35 cellular contexts compared by ENCODE assay signal in genomic region chr11:16278273-16278672, GRCh38.
"Had no signal": no experiment of that assay in that cellular context is flagged by ENCODE, and none has a peak within 500 bp of the region (broad histone marks: within the 10 kb centered on the region; RNA-seq: fewer than 3 reads in every experiment).

No MANE protein-coding gene starts in this region.

- H3K36me3 ChIP-seq: adrenal gland, heart left ventricle, lower lobe of right lung, neutrophil, ovary, prostate gland, sigmoid colon, upper lobe of right lung had no signal

- ATAC-seq: body of pancreas; heart left ventricle; left lobe of liver; lower lobe of right lung; stimulated activated memory B cell treated with anti-CD40 and anti-IgM and Interleukin-4, amounts not matched to agents 10 μg/mL and 1 μg/mL and 100 μg/mL, for 72 hours; stimulated activated naive CD8-positive, alpha-beta T cell treated with anti-CD3 and anti-CD28 coated beads, Interleukin-15, amount 100 ng/mL, for 72 hours; upper lobe of right lung had no signal

- H3K27me3 Mint-ChIP-seq: activated CD4-positive, alpha-beta memory T cell treated with anti-CD3 and anti-CD28 coated beads for 36 hours; activated CD4-positive, alpha-beta T cell treated with anti-CD3 and anti-CD28 coated beads, Interleukin-2, amount 10 ng/mL, durations not matched to agents 24 days and 14 days; activated naive CD8-positive, alpha-beta T cell treated with anti-CD3 and anti-CD28 coated beads for 36 hours; dendritic cell treated with granulocyte-macrophage colony-stimulating factor and Interleukin-4, amounts not matched to agents 40 ng/mL and 50 ng/mL, for 4 days; naive B cell; stimulated activated memory B cell treated with anti-CD40 and anti-IgM and Interleukin-4, amounts not matched to agents 10 μg/mL and 1 μg/mL and 100 μg/mL, for 72 hours; stimulated activated naive CD8-positive, alpha-beta T cell treated with anti-CD3 and anti-CD28 coated beads, Interleukin-15, amount 100 ng/mL, for 72 hours had no signal

- FAIRE-seq: kidney had no signal

- DNase-seq: activated CD4-positive, alpha-beta memory T cell treated with anti-CD3 and anti-CD28 coated beads for 36 hours; activated CD4-positive, alpha-beta T cell treated with anti-CD3 and anti-CD28 coated beads, Interleukin-2, amount 10 ng/mL, durations not matched to agents 24 days and 14 days; activated CD4-positive, CD25-positive, alpha-beta regulatory T cell treated with anti-CD3 and anti-CD28 coated beads, Interleukin-2, amount 50 U/mL, for 72 hours; activated CD8-positive, alpha-beta memory T cell treated with anti-CD3 and anti-CD28 coated beads, Interleukin-2, amount 50 U/mL, for 4 hours; activated effector memory CD4-positive, alpha-beta T cell treated with anti-CD3 and anti-CD28 coated beads, Interleukin-2, amount 50 U/mL, for 16 hours; activated naive CD4-positive, alpha-beta T cell treated with anti-CD3 and anti-CD28 coated beads for 36 hours; activated naive CD8-positive, alpha-beta T cell treated with anti-CD3 and anti-CD28 coated beads for 36 hours; activated T-cell treated with anti-CD3 and anti-CD28 coated beads, Interleukin-2, amount 50 U/mL, for 1 hour; adrenal gland; aorta; body of pancreas; heart left ventricle; hypothalamus; immature natural killer cell; kidney; lower lobe of right lung; naive B cell; nephron progenitor cell; ovary; retina; sigmoid colon; stimulated activated CD4-positive, alpha-beta T cell treated with anti-CD3 and anti-CD28 coated beads, Interleukin-1b, Interleukin-23, amount 100 ng/mL, for 48 hours; stimulated activated CD4-positive, alpha-beta T cell treated with anti-CD3 and anti-CD28 coated beads, Interleukin-4, amount 100 ng/mL, for 4 hours; stimulated activated CD8-positive, alpha-beta memory T cell treated with anti-CD3 and anti-CD28 coated beads, Interleukin-4, amount 100 ng/mL, for 48 hours; stimulated activated naive CD8-positive, alpha-beta T cell treated with anti-CD3 and anti-CD28 coated beads, Interleukin-15, amount 100 ng/mL, for 72 hours; substantia nigra; T-helper 2 cell; upper lobe of right lung had no signal

- H3K4me3 ChIP-seq: adrenal gland, body of pancreas, heart left ventricle, lower lobe of right lung, ovary, prostate gland, sigmoid colon, smooth muscle cell, upper lobe of right lung had no signal

- H3K27me3 ChIP-seq: adrenal gland, body of pancreas, heart left ventricle, neutrophil, ovary, sigmoid colon, upper lobe of right lung had no signal

- H3K4me1 Mint-ChIP-seq: activated CD4-positive, alpha-beta T cell treated with anti-CD3 and anti-CD28 coated beads, Interleukin-2, amount 10 ng/mL, durations not matched to agents 24 days and 14 days; naive B cell; nephron progenitor cell; stimulated activated memory B cell treated with anti-CD40 and anti-IgM and Interleukin-4, amounts not matched to agents 10 μg/mL and 1 μg/mL and 100 μg/mL, for 72 hours; stimulated activated naive CD8-positive, alpha-beta T cell treated with anti-CD3 and anti-CD28 coated beads, Interleukin-15, amount 100 ng/mL, for 72 hours had no signal

- H3K27ac ChIP-seq: adrenal gland, body of pancreas, heart left ventricle, lower lobe of right lung, neutrophil, ovary, prostate gland, sigmoid colon, upper lobe of right lung had no signal

- H3K9me3 Mint-ChIP-seq: activated CD4-positive, alpha-beta T cell treated with anti-CD3 and anti-CD28 coated beads, Interleukin-2, amount 10 ng/mL, durations not matched to agents 24 days and 14 days; activated naive CD8-positive, alpha-beta T cell treated with anti-CD3 and anti-CD28 coated beads for 36 hours; activated T-helper 1 cell treated with anti-CD3 and anti-CD28 coated beads, Interleukin-12 subunit alpha, Interleukin-12 subunit beta, Interleukin-2, Interleukin-4 antibody, amounts not matched to agents 30 ng/mL and 10 ng/mL and 1 ng/mL, durations not matched to agents 14 hours and 24 hours and 36 hours; dendritic cell treated with granulocyte-macrophage colony-stimulating factor and Interleukin-4, amounts not matched to agents 40 ng/mL and 50 ng/mL, for 4 days; naive B cell; nephron progenitor cell; stimulated activated naive CD8-positive, alpha-beta T cell treated with anti-CD3 and anti-CD28 coated beads, Interleukin-15, amount 100 ng/mL, for 72 hours had no signal

- H3K36me3 Mint-ChIP-seq: activated CD4-positive, alpha-beta memory T cell treated with anti-CD3 and anti-CD28 coated beads for 36 hours; activated naive CD8-positive, alpha-beta T cell treated with anti-CD3 and anti-CD28 coated beads for 36 hours; immature natural killer cell; naive B cell; stimulated activated memory B cell treated with anti-CD40 and anti-IgM and Interleukin-4, amounts not matched to agents 10 μg/mL and 1 μg/mL and 100 μg/mL, for 72 hours had no signal

- H3K4me3 Mint-ChIP-seq: activated CD4-positive, alpha-beta memory T cell treated with anti-CD3 and anti-CD28 coated beads for 36 hours; activated CD4-positive, alpha-beta T cell treated with anti-CD3 and anti-CD28 coated beads, Interleukin-2, amount 10 ng/mL, durations not matched to agents 24 days and 14 days; activated naive CD4-positive, alpha-beta T cell treated with anti-CD3 and anti-CD28 coated beads for 36 hours; activated naive CD8-positive, alpha-beta T cell treated with anti-CD3 and anti-CD28 coated beads for 36 hours; activated T-helper 1 cell treated with anti-CD3 and anti-CD28 coated beads, Interleukin-12 subunit alpha, Interleukin-12 subunit beta, Interleukin-2, Interleukin-4 antibody, amounts not matched to agents 30 ng/mL and 10 ng/mL and 1 ng/mL, durations not matched to agents 14 hours and 24 hours and 36 hours; dendritic cell treated with granulocyte-macrophage colony-stimulating factor and Interleukin-4, amounts not matched to agents 40 ng/mL and 50 ng/mL, for 4 days; immature natural killer cell; naive B cell; nephron progenitor cell; stimulated activated memory B cell treated with anti-CD40 and anti-IgM and Interleukin-4, amounts not matched to agents 10 μg/mL and 1 μg/mL and 100 μg/mL, for 72 hours; stimulated activated naive CD8-positive, alpha-beta T cell treated with anti-CD3 and anti-CD28 coated beads, Interleukin-15, amount 100 ng/mL, for 72 hours had no signal

- H3K4me1 ChIP-seq: adrenal gland, body of pancreas, lower lobe of right lung, prostate gland, sigmoid colon, upper lobe of right lung had no signal

- H3K9me3 ChIP-seq: body of pancreas, heart left ventricle, lower lobe of right lung, neutrophil, ovary, prostate gland, sigmoid colon, upper lobe of right lung had no signal

- H3K27ac Mint-ChIP-seq: activated CD4-positive, alpha-beta memory T cell treated with anti-CD3 and anti-CD28 coated beads for 36 hours; activated CD4-positive, alpha-beta T cell treated with anti-CD3 and anti-CD28 coated beads, Interleukin-2, amount 10 ng/mL, durations not matched to agents 24 days and 14 days; activated naive CD4-positive, alpha-beta T cell treated with anti-CD3 and anti-CD28 coated beads for 36 hours; activated naive CD8-positive, alpha-beta T cell treated with anti-CD3 and anti-CD28 coated beads for 36 hours; activated T-helper 1 cell treated with anti-CD3 and anti-CD28 coated beads, Interleukin-12 subunit alpha, Interleukin-12 subunit beta, Interleukin-2, Interleukin-4 antibody, amounts not matched to agents 30 ng/mL and 10 ng/mL and 1 ng/mL, durations not matched to agents 14 hours and 24 hours and 36 hours; dendritic cell treated with granulocyte-macrophage colony-stimulating factor and Interleukin-4, amounts not matched to agents 40 ng/mL and 50 ng/mL, for 4 days; immature natural killer cell; naive B cell; nephron progenitor cell; stimulated activated memory B cell treated with anti-CD40 and anti-IgM and Interleukin-4, amounts not matched to agents 10 μg/mL and 1 μg/mL and 100 μg/mL, for 72 hours; stimulated activated naive CD8-positive, alpha-beta T cell treated with anti-CD3 and anti-CD28 coated beads, Interleukin-15, amount 100 ng/mL, for 72 hours had no signal
